8 cellular contexts compared by ENCODE assay signal in the genomic region with DNA sequence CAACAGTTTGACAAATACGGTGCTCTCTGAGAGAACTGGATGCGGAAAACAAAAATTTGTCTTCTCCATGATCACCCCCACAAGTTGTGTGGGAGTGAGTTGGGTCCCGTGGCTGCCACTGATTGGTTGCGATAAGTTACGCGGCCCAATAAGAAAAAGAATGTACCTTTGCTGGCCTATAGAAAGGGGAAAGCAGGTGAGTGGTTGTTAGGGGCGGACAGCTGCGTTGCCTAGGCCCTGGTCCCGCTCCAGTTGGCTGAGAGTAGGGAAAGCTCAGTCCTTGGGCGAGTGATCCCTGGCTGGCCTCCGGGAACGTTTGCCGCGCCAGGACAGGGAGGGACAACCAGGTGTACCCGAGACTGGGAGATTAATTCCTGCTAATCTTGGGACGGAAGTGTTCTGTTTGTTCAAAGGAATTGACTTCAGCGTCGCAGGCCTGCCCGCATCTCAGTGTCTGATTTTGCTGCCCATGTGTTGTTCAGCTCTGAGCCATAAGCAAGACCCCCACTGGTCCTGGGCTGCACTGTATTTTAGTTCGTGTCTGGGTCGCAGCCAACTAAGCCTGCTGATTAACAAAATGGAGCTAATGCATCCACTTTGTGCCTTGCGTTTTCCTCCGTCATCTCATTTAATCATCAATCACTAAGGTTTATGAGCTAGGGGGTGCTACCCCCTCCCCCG. TPM values are rescaled to one million over a fixed set of nuclear protein-coding genes. Genes with fewer than 3 reads are reported as not detected.
DNase-seq lines count a peak whose midpoint lies in the region; ATAC-seq, FAIRE-seq and TF ChIP-seq lines count a peak whose summit lies in the region.

No MANE protein-coding gene starts in this region.

- FAIRE-seq in D721Med (lab: Jason Lieb, UNC): peak; percentile 38

- no peaks in the 10 kb centered on the region for H4K20me1 ChIP-seq in OCI-LY1 (ENCODE audit: insufficient read depth, low read length)

- no peaks in the 10 kb centered on the region for H3F3A ChIP-seq in OCI-LY1 (ENCODE audit: insufficient read depth, low read length)

- no peak overlapping the region for H2AFZ ChIP-seq in OCI-LY1 (ENCODE audit: low read length)

- H3K9me3 ChIP-seq in OCI-LY1 (ENCODE audit: low read length) (no peaks in the 10 kb centered on the region), mononuclear cell (ENCODE audit: low read depth, low read length) (no peaks in the 10 kb centered on the region)

- H3K9ac ChIP-seq in OCI-LY1 (ENCODE audit: low read length): peak overlapping the region; percentile 93

- H3K27ac ChIP-seq in OCI-LY1 (ENCODE audit: low read depth, low read length, poor library complexity, severe bottlenecking): peak overlapping the region; percentile 99

- no peak for TF ChIP-seq CTCF in D721Med (IDR thresholded peaks at IDR 0.05; ENCODE audit: insufficient read depth, missing control alignments)
- TF ChIP-seq CTCF in OCI-LY1 (IDR thresholded peaks at IDR 0.05; ENCODE audit: low read length): no peak
- TF ChIP-seq CTCF in epithelial cell of esophagus (IDR thresholded peaks at IDR 0.05; ENCODE audit: insufficient read depth, low read depth, low read length, missing control alignments): no peak

- peaks cover 8% of the 10 kb centered on the region; the same call in 1 of the 2 replicates for H3K79me2 ChIP-seq in OCI-LY1 (ENCODE audit: insufficient read depth, low read length)

- H3K4me3 ChIP-seq in OCI-LY1 (ENCODE audit: low read depth, low read length, poor library complexity, severe bottlenecking): peak overlapping the region; percentile 95
- H3K4me3 ChIP-seq in epithelial cell of esophagus (ENCODE audit: low read length): peak overlapping the region; percentile 60
- peak overlapping the region; percentile 71 for H3K4me3 ChIP-seq in mononuclear cell (ENCODE audit: low read length)

- H3K4me2 ChIP-seq in OCI-LY1 (ENCODE audit: low read length): peak overlapping the region; percentile 93

- peaks cover 42% of the 10 kb centered on the region for H3K4me1 ChIP-seq in OCI-LY1 (ENCODE audit: insufficient read depth, low read length, severe bottlenecking)
- peaks cover 48% of the 10 kb centered on the region for H3K4me1 ChIP-seq in mononuclear cell (ENCODE audit: insufficient read depth, low read length)

- H3K36me3 ChIP-seq in OCI-LY1 (ENCODE audit: insufficient read depth, low read length): peaks cover 36% of the 10 kb centered on the region

- H3K9me2 ChIP-seq in OCI-LY1 (ENCODE audit: low read depth, low read length): no peaks in the 10 kb centered on the region

- H3K27me3 ChIP-seq in OCI-LY1 (ENCODE audit: insufficient read depth, low read length): no peaks in the 10 kb centered on the region
- H3K27me3 ChIP-seq in mononuclear cell (ENCODE audit: insufficient read depth, low read length): no peaks in the 10 kb centered on the region

- peak; percentile 92 for DNase-seq in D721Med (ENCODE audit: insufficient read length, low spot score)
- DNase-seq in HuH-7 (ENCODE audit: low spot score): peak; percentile 98
- DNase-seq in activated T-cell treated with anti-CD3 and anti-CD28 coated beads for 4 hours: peak; percentile 72
- peak; percentile 98 for DNase-seq in epithelial cell of esophagus (ENCODE audit: low read depth)
- DNase-seq in stimulated activated CD8-positive, alpha-beta memory T cell treated with anti-CD3 and anti-CD28 coated beads, Interleukin-4, amount 100 ng/mL, for 48 hours: peak; percentile 83

- ATAC-seq in GM21526 (IDR thresholded peaks at IDR 0.05; ENCODE audit: low FRiP score, unreplicated experiment): peak; percentile 49

RNA-seq across cellular contexts. Expression of a gene that starts 0.8 kb away (rescaled TPM):
- 23.6 TPM for total RNA-seq in mononuclear cell

RNA-seq across cellular contexts. Expression of a gene that starts 13.0 kb away (rescaled TPM):
- total RNA-seq in mononuclear cell: 40.7 TPM

RNA-seq across cellular contexts. Expression of a gene that starts 13.2 kb away (rescaled TPM):
- 338 TPM for total RNA-seq in mononuclear cell

RNA-seq across cellular contexts. Expression of a gene that starts 17.6 kb away (rescaled TPM):
- 5.7 TPM for total RNA-seq in mononuclear cell

RNA-seq across cellular contexts. Expression of a gene that starts 23.4 kb away (rescaled TPM):
- total RNA-seq in mononuclear cell: 9.1 TPM

Comparison
In these comparisons a context has a peak if more than half of its experiments do, and no peak if none do; other contexts are left out.
1. Peak in every context shown above with its lines: DNase-seq, ATAC-seq, H3K4me3 ChIP-seq and H3K27ac ChIP-seq.